In genomic region chr12:117972341-117972740, GRCh38 we compare ENCODE assay signal across 24 cellular contexts. TPM values are rescaled to one million over a fixed set of nuclear protein-coding genes. Genes with fewer than 3 reads are reported as not detected.
"Had no signal": no experiment of that assay in that cellular context is flagged by ENCODE, and none has a peak within 500 bp of the region (broad histone marks: within the 10 kb centered on the region; RNA-seq: fewer than 3 reads in every experiment).

No MANE protein-coding gene starts in this region.

- H3K27ac Mint-ChIP-seq: activated naive CD4-positive, alpha-beta T cell treated with anti-CD3 and anti-CD28 coated beads, Interleukin-2, amount 10 ng/mL, durations not matched to agents 7 days and 5 days; natural killer cell treated with Interleukin-12 subunit alpha and Interleukin-12 subunit beta and Interleukin-15 and Interleukin-18, amount 100 ng/mL, for 72 hours; stimulated activated memory B cell treated with anti-CD40 and anti-IgM and Interleukin-4, amounts not matched to agents 10 μg/mL and 1 μg/mL and 100 μg/mL, for 72 hours had no signal

- ATAC-seq: activated CD4-positive, CD25-positive, alpha-beta regulatory T cell treated with anti-CD3 and anti-CD28 coated beads, Interleukin-2, amount 50 U/mL, for 24 hours; lower lobe of right lung; natural killer cell treated with Interleukin-12 subunit alpha and Interleukin-12 subunit beta and Interleukin-15 and Interleukin-18, amount 100 ng/mL, for 72 hours; sciatic nerve; stimulated activated memory B cell treated with anti-CD40 and anti-IgM and Interleukin-4, amounts not matched to agents 10 μg/mL and 1 μg/mL and 100 μg/mL, for 72 hours had no signal

- H3K4me3 Mint-ChIP-seq: activated naive CD4-positive, alpha-beta T cell treated with anti-CD3 and anti-CD28 coated beads, Interleukin-2, amount 10 ng/mL, durations not matched to agents 7 days and 5 days; natural killer cell treated with Interleukin-12 subunit alpha and Interleukin-12 subunit beta and Interleukin-15 and Interleukin-18, amount 100 ng/mL, for 72 hours; stimulated activated memory B cell treated with anti-CD40 and anti-IgM and Interleukin-4, amounts not matched to agents 10 μg/mL and 1 μg/mL and 100 μg/mL, for 72 hours had no signal

- H3K36me3 ChIP-seq: brain microvascular endothelial cell, lower lobe of right lung, thoracic aorta had no signal

- H3K9me3 ChIP-seq: lower lobe of right lung, thoracic aorta had no signal

- H3K27ac ChIP-seq: brain microvascular endothelial cell, lower lobe of right lung, parathyroid adenoma, thoracic aorta had no signal

- DNase-seq: activated CD4-positive, alpha-beta T cell treated with anti-CD3 and anti-CD28 coated beads, Interleukin-2, amount 50 U/mL, for 1 hour; activated CD8-positive, alpha-beta memory T cell treated with anti-CD3 and anti-CD28 coated beads for 24 hours; activated CD8-positive, alpha-beta memory T cell treated with anti-CD3 and anti-CD28 coated beads, Interleukin-2, amount 50 U/mL, for 48 hours; activated effector memory CD4-positive, alpha-beta T cell treated with Interleukin-2 at 50 U/mL for 16 hours; activated naive CD4-positive, alpha-beta T cell treated with anti-CD3 and anti-CD28 coated beads, Interleukin-2, amount 10 ng/mL, durations not matched to agents 7 days and 5 days; activated T-cell treated with anti-CD3 and anti-CD28 coated beads, Interleukin-2, amount 50 U/mL, for 48 hours; aorta; brain microvascular endothelial cell; central memory CD4-positive, alpha-beta T cell; erythroblast; foreskin melanocyte; glutamatergic neuron; hypothalamus; islet precursor cell; lower lobe of right lung; stimulated activated CD4-positive, alpha-beta T cell treated with anti-CD3 and anti-CD28 coated beads, Interleukin-4, amount 100 ng/mL, for 4 hours; T1000 had no signal

- H3K4me3 ChIP-seq: lower lobe of right lung, thoracic aorta had no signal

- H3K4me1 ChIP-seq: parathyroid adenoma had no signal

- H3K36me3 Mint-ChIP-seq: activated naive CD4-positive, alpha-beta T cell treated with anti-CD3 and anti-CD28 coated beads, Interleukin-2, amount 10 ng/mL, durations not matched to agents 7 days and 5 days; stimulated activated memory B cell treated with anti-CD40 and anti-IgM and Interleukin-4, amounts not matched to agents 10 μg/mL and 1 μg/mL and 100 μg/mL, for 72 hours had no signal

RNA-seq across cellular contexts. Expression of gene KSR2, which starts 3.6 kb away (rescaled TPM):
- total RNA-seq: aorta; mesenteric fat pad; natural killer cell treated with Interleukin-12 subunit alpha and Interleukin-12 subunit beta and Interleukin-15 and Interleukin-18, amount 100 ng/mL, for 72 hours; sciatic nerve had no signal
- polyA plus RNA-seq: aorta had no signal
